In genomic region chr10:105857284-105858264, GRCh38 we compare ENCODE assay signal across 20 cellular contexts.
DNase-seq lines count a peak whose midpoint lies in the region; ATAC-seq, FAIRE-seq and TF ChIP-seq lines count a peak whose summit lies in the region.
"Had no signal": no experiment of that assay in that cellular context is flagged by ENCODE, and none has a peak within 500 bp of the region (broad histone marks: within the 10 kb centered on the region; RNA-seq: fewer than 3 reads in every experiment).

No MANE protein-coding gene starts in this region.

- no peak overlapping the region for H3K27ac Mint-ChIP-seq in GM23338
- H3K27ac Mint-ChIP-seq in T-cell: peak overlapping the region; percentile 18 to 28
- H3K27ac Mint-ChIP-seq: B cell, HFFc6 had no signal

- H3K9me2 ChIP-seq in GM23338 (ENCODE audit: insufficient read depth): no peaks in the 10 kb centered on the region

- H3K9me3 ChIP-seq in lower lobe of right lung: no peaks in the 10 kb centered on the region
- H3K9me3 ChIP-seq: BLaER1 treated with 17β-estradiol and CSF1 and Interleukin-3, amounts not matched to agents 10 nM and 100 nM had no signal

- no peaks in the 10 kb centered on the region for H3F3A ChIP-seq in GM23338 (replicated peaks; ENCODE audit: low read depth)

- ATAC-seq in GM23338 (no peak), T-cell (replicated peaks in 1 of 4) (no peak), lower lobe of right lung (peak; percentile 76 to 88)
- ATAC-seq: HCT116 had no signal

- H3K27ac ChIP-seq in GM23338 (ENCODE audit: low read depth): no peak overlapping the region
- no peak overlapping the region for H3K27ac ChIP-seq in lower lobe of right lung
- H3K27ac ChIP-seq: BLaER1 treated with 17β-estradiol and CSF1 and Interleukin-3, amounts not matched to agents 10 nM and 100 nM; GM23248 had no signal

- CTCF ChIA-PET in T-cell (lab: Charles Lee): no interaction called here

- DNase-seq in GM23338 (ENCODE audit: low spot score): no peak
- DNase-seq in T-cell: no peak
- DNase-seq in lower lobe of right lung: no peak
- peak; percentile 35 for DNase-seq in retina
- no peak for DNase-seq in NCI-H1417 (lab: John Stamatoyannopoulos, UW)
- no peak for DNase-seq in frontal cortex (ENCODE audit: low spot score in 2 of 2)
- DNase-seq in DMS53 treated with DMSO at 0.1 percent for 48 hours (lab: John Stamatoyannopoulos, UW; ENCODE audit: unreplicated experiment): no peak
- DNase-seq: CD8-positive, alpha-beta memory T cell; COR-L47; DMS 273 treated with DMSO at 0.1 percent for 48 hours; DMS53; GM23248; H7; HFFc6 had no signal

- H3K27me3 ChIP-seq in GM23338 (ENCODE audit: insufficient read depth) (no peaks in the 10 kb centered on the region), lower lobe of right lung (ENCODE audit: low read depth) (no peaks in the 10 kb centered on the region)
- H3K27me3 ChIP-seq: BLaER1 treated with 17β-estradiol and CSF1 and Interleukin-3, amounts not matched to agents 10 nM and 100 nM had no signal

- H3K27me3 Mint-ChIP-seq in GM23338 (ENCODE audit: insufficient read depth, low read depth, poor library complexity) (no peaks in the 10 kb centered on the region), T-cell (no peaks in the 10 kb centered on the region)
- H3K27me3 Mint-ChIP-seq: B cell; CD8-positive, alpha-beta memory T cell had no signal

- TF ChIP-seq CTCF in GM23338 (conservative IDR thresholded peaks at IDR 0.05; ENCODE audit: low read depth in 2 of 2) (no peak), lower lobe of right lung (IDR thresholded peaks at IDR 0.05) (no peak)

- H3K9me3 Mint-ChIP-seq in GM23338 (no peaks in the 10 kb centered on the region), T-cell (peaks cover 0 to 2% (median 0%) of the 10 kb centered on the region in 3 donors)

- H2AFZ ChIP-seq in GM23338: peak overlapping the region; percentile 35; the same call in 1 of the 2 replicates
- H2AFZ ChIP-seq: GM23248 had no signal

- H3K4me1 Mint-ChIP-seq in GM23338 (peaks cover 4% of the 10 kb centered on the region; the same call in 2 of the 3 replicates), T-cell (peaks cover 17 to 26% (median 18%) of the 10 kb centered on the region in 3 donors)
- H3K4me1 Mint-ChIP-seq: B cell; CD8-positive, alpha-beta memory T cell had no signal

- no peaks in the 10 kb centered on the region for H4K20me1 ChIP-seq in GM23338 (replicated peaks; ENCODE audit: insufficient read depth)
- H4K20me1 ChIP-seq: BLaER1 treated with 17β-estradiol and CSF1 and Interleukin-3, amounts not matched to agents 10 nM and 100 nM had no signal

- FAIRE-seq in frontal cortex (lab: Jason Lieb, UNC): no peak
- FAIRE-seq: G401.6, GM12891, GM19239 had no signal

- no peaks in the 10 kb centered on the region for H3K79me2 ChIP-seq in GM23338 (replicated peaks; ENCODE audit: insufficient read depth)

- intact Hi-C loops in lower lobe of right lung (cut with DNase I): no loop called here

- H3K4me3 Mint-ChIP-seq in GM23338: no peak overlapping the region
- no peak overlapping the region for H3K4me3 Mint-ChIP-seq in T-cell
- H3K4me3 Mint-ChIP-seq: B cell; CD8-positive, alpha-beta memory T cell; HFFc6 had no signal

- H3K4me2 ChIP-seq in GM23338: no peak overlapping the region
- H3K4me2 ChIP-seq: BLaER1 treated with 17β-estradiol and CSF1 and Interleukin-3, amounts not matched to agents 10 nM and 100 nM had no signal

- POLR2A ChIA-PET in T-cell (lab: Charles Lee): no interaction called here

- no peaks in the 10 kb centered on the region for H3K36me3 Mint-ChIP-seq in GM23338 (ENCODE audit: low read depth)
- no peaks in the 10 kb centered on the region for H3K36me3 Mint-ChIP-seq in T-cell
- H3K36me3 Mint-ChIP-seq: CD8-positive, alpha-beta memory T cell had no signal

- H3K4me1 ChIP-seq in GM23338 (ENCODE audit: insufficient read depth) (no peaks in the 10 kb centered on the region), lower lobe of right lung (peaks cover 5% of the 10 kb centered on the region)

- no peak overlapping the region for H3K4me3 ChIP-seq in GM23338
- H3K4me3 ChIP-seq in lower lobe of right lung: no peak overlapping the region
- H3K4me3 ChIP-seq: BLaER1 treated with 17β-estradiol and CSF1 and Interleukin-3, amounts not matched to agents 10 nM and 100 nM; GM23248 had no signal

- H3K36me3 ChIP-seq in GM23338 (ENCODE audit: insufficient read depth) (no peaks in the 10 kb centered on the region), lower lobe of right lung (no peaks in the 10 kb centered on the region)
- H3K36me3 ChIP-seq: BLaER1 treated with 17β-estradiol and CSF1 and Interleukin-3, amounts not matched to agents 10 nM and 100 nM had no signal

TF ChIP-seq in GM23338, 12 proteins besides CTCF, POLR2A, EP300 and RAD21 (continues in another document):
- no peak for TF ChIP-seq ZNF331 (CRISPR knock-in tag; IDR thresholded peaks at IDR 0.05; ENCODE audit: low read depth)
- no peak for TF ChIP-seq ZNF114 (CRISPR knock-in tag; IDR thresholded peaks at IDR 0.05)
- TF ChIP-seq STAT1 (IDR thresholded peaks at IDR 0.05; ENCODE audit: unreplicated experiment): no peak
- TF ChIP-seq EZH2phosphoT487 (IDR thresholded peaks at IDR 0.05; ENCODE audit: unreplicated experiment): no peak
- TF ChIP-seq ETS1 (IDR thresholded peaks at IDR 0.05): no peak
- TF ChIP-seq NANOG (IDR thresholded peaks at IDR 0.05; ENCODE audit: borderline replicate concordance): no peak
- TF ChIP-seq POLR2AphosphoS5 (IDR thresholded peaks at IDR 0.05; ENCODE audit: low read depth): no peak
- TF ChIP-seq EZH2 (IDR thresholded peaks at IDR 0.05; ENCODE audit: low read depth, unreplicated experiment): no peak
- no peak for TF ChIP-seq JUNB (IDR thresholded peaks at IDR 0.05; ENCODE audit: unreplicated experiment)
- TF ChIP-seq CREB1 (CRISPR knock-in tag; IDR thresholded peaks at IDR 0.05; ENCODE audit: low read depth): no peak
- TF ChIP-seq, protein P1, sequence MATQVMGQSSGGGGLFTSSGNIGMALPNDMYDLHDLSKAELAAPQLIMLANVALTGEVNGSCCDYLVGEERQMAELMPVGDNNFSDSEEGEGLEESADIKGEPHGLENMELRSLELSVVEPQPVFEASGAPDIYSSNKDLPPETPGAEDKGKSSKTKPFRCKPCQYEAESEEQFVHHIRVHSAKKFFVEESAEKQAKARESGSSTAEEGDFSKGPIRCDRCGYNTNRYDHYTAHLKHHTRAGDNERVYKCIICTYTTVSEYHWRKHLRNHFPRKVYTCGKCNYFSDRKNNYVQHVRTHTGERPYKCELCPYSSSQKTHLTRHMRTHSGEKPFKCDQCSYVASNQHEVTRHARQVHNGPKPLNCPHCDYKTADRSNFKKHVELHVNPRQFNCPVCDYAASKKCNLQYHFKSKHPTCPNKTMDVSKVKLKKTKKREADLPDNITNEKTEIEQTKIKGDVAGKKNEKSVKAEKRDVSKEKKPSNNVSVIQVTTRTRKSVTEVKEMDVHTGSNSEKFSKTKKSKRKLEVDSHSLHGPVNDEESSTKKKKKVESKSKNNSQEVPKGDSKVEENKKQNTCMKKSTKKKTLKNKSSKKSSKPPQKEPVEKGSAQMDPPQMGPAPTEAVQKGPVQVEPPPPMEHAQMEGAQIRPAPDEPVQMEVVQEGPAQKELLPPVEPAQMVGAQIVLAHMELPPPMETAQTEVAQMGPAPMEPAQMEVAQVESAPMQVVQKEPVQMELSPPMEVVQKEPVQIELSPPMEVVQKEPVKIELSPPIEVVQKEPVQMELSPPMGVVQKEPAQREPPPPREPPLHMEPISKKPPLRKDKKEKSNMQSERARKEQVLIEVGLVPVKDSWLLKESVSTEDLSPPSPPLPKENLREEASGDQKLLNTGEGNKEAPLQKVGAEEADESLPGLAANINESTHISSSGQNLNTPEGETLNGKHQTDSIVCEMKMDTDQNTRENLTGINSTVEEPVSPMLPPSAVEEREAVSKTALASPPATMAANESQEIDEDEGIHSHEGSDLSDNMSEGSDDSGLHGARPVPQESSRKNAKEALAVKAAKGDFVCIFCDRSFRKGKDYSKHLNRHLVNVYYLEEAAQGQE (IDR thresholded peaks at IDR 0.05; ENCODE audit: unreplicated experiment): no peak

Comparison
In these comparisons a context has a peak if more than half of its experiments do, and no peak if none do; other contexts are left out.
1. ATAC-seq: peak in lower lobe of right lung (2 of 2); none in GM23338 (single experiment) and T-cell (0 of 4).